In the genomic region with DNA sequence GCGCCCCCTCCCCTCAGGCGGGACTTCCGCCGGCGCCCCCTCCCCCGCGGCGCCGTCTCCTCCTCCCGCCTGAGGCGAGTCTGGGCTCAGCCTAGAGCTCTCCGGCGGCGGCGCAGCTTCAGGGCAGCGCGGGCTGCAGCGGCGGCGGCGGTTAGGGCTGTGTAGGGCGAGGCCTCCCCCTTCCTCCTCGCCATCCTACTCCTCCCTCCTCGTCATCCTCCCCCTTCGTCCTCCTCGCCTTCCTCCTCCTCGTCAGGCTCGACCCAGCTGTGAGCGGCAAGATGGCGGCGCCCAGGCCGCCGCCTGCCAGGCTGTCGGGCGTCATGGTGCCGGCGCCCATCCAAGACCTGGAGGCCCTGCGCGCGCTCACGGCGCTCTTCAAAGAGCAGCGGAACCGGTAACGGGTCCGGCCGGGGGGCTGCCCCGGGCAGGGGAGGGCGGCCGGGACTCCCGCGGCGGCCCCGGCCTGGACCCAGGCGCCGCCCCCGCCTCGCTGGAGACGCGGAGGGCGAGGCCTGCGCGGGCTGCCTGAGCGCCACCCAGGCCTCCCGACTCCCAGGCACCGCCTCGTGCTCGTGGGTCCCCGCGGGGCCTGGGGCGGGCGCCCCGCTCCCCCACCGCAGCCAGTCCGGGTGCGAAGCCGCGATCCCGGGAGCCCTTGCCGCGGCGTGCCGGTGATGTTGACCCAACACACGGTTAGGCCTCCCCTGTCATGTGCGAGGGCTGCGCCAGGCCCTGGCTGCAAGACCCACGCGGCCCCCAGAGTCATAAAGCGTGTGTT, we compare ENCODE assay signal across 8 cellular contexts. TPM values are rescaled to one million over a fixed set of nuclear protein-coding genes. Genes with fewer than 3 reads are reported as not detected.
DNase-seq lines count a peak whose midpoint lies in the region; TF ChIP-seq lines count a peak whose summit lies in the region.

A gene with protein sequence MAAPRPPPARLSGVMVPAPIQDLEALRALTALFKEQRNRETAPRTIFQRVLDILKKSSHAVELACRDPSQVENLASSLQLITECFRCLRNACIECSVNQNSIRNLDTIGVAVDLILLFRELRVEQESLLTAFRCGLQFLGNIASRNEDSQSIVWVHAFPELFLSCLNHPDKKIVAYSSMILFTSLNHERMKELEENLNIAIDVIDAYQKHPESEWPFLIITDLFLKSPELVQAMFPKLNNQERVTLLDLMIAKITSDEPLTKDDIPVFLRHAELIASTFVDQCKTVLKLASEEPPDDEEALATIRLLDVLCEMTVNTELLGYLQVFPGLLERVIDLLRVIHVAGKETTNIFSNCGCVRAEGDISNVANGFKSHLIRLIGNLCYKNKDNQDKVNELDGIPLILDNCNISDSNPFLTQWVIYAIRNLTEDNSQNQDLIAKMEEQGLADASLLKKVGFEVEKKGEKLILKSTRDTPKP (plus strand): TSS at position 52 of the 781 bp plus-strand sequence. CDS start 230 bp downstream, at position 282.

- no peaks in the 10 kb centered on the region for H4K20me1 ChIP-seq in neural cell (ENCODE audit: insufficient read depth)

- intact Hi-C loops in CD14-positive monocyte (cut with micrococcal nuclease) = no loop called here

- H3K36me3 Mint-ChIP-seq in CD14-positive monocyte = peaks cover 8 to 17% of the 10 kb centered on the region in 2 donors
- peaks cover 31% of the 10 kb centered on the region for H3K36me3 Mint-ChIP-seq in stimulated activated naive CD8-positive, alpha-beta T cell treated with anti-CD3 and anti-CD28 coated beads, Interleukin-15, Interleukin-2, amounts not matched to agents 100 ng/mL and 50 ng/mL, for 24 hours (ENCODE audit: low read depth)

- peak within 1 kb of the TSS; percentile 92 for H3K9ac ChIP-seq in neural cell (ENCODE audit: low read length)

- no peaks in the 10 kb centered on the region for H3K36me3 ChIP-seq in neural cell (ENCODE audit: insufficient read depth, low read length)

- H3K4me3 ChIP-seq in foreskin fibroblast (ENCODE audit: low read depth in 1 of 2, low read length in 2 of 2) = peak within 1 kb of the TSS; percentile 62 to 85
- H3K4me3 ChIP-seq in neural cell (ENCODE audit: low read length) = peak within 1 kb of the TSS; percentile 94

- H3K9me3 ChIP-seq in neural cell (ENCODE audit: low read length) = no peaks in the 10 kb centered on the region

- peak within 1 kb of the TSS; percentile 66 for H2AFZ ChIP-seq in neural cell (ENCODE audit: low read depth, low read length)

- TF ChIP-seq CTCF in CD14-positive monocyte (IDR thresholded peaks at IDR 0.05) (no peak), GM20000 (IDR thresholded peaks at IDR 0.05; ENCODE audit: extremely low read depth, missing control alignments) (no peak), foreskin fibroblast (IDR thresholded peaks at IDR 0.05; ENCODE audit: low read depth, low read length) (no peak), neural cell (IDR thresholded peaks at IDR 0.05; ENCODE audit: poor library complexity, severe bottlenecking) (no peak)

- H3K27ac ChIP-seq in neural cell (ENCODE audit: low read length) = peak within 1 kb of the TSS; percentile 91

- H3K27me3 Mint-ChIP-seq in CD14-positive monocyte (ENCODE audit: low read depth in 3 of 3) = peaks cover 6 to 9% (median 8%) of the 10 kb centered on the region in 3 donors
- peaks cover 6% of the 10 kb centered on the region for H3K27me3 Mint-ChIP-seq in stimulated activated naive CD8-positive, alpha-beta T cell treated with anti-CD3 and anti-CD28 coated beads, Interleukin-15, Interleukin-2, amounts not matched to agents 100 ng/mL and 50 ng/mL, for 24 hours

- H3F3A ChIP-seq in neural cell (ENCODE audit: insufficient read depth, low read length, poor library complexity, severe bottlenecking) = no peaks in the 10 kb centered on the region

- H3K4me3 Mint-ChIP-seq in CD14-positive monocyte = peak within 1 kb of the TSS; percentile 87 to 93
- peak within 1 kb of the TSS; percentile 90 for H3K4me3 Mint-ChIP-seq in stimulated activated naive CD8-positive, alpha-beta T cell treated with anti-CD3 and anti-CD28 coated beads, Interleukin-15, Interleukin-2, amounts not matched to agents 100 ng/mL and 50 ng/mL, for 24 hours

- peak; percentile 51 for TF ChIP-seq RAD21 in neural cell (conservative IDR thresholded peaks at IDR 0.05)

- H3K27me3 ChIP-seq in neural cell (ENCODE audit: insufficient read depth, low read depth, low read length) = no peaks in the 10 kb centered on the region

- peaks cover 28% of the 10 kb centered on the region for H3K4me1 Mint-ChIP-seq in CD14-positive monocyte
- peaks cover 35% of the 10 kb centered on the region for H3K4me1 Mint-ChIP-seq in stimulated activated naive CD8-positive, alpha-beta T cell treated with anti-CD3 and anti-CD28 coated beads, Interleukin-15, Interleukin-2, amounts not matched to agents 100 ng/mL and 50 ng/mL, for 24 hours (ENCODE audit: low read depth)

- H3K79me2 ChIP-seq in neural cell (replicated peaks; ENCODE audit: insufficient read depth, low read length) = peaks cover 47% of the 10 kb centered on the region

- peak within 1 kb of the TSS; percentile 84 for H3K4me2 ChIP-seq in neural cell (ENCODE audit: low read length)

- DNase-seq in CD14-positive monocyte (ENCODE audit: low spot score) = peak; percentile 66
- peak; percentile 86 for DNase-seq in GM20000 (ENCODE audit: low spot score)
- peak; percentile 83 for DNase-seq in KG1 (lab: John Stamatoyannopoulos, UW)
- peak; percentile 86 for DNase-seq in activated effector memory CD4-positive, alpha-beta T cell treated with anti-CD3 and anti-CD28 coated beads, Interleukin-2, amount 50 U/mL, for 16 hours
- peak; percentile 57 to 85 for DNase-seq in foreskin fibroblast

- H3K9me2 ChIP-seq in neural cell (ENCODE audit: insufficient read depth, low read length) = no peaks in the 10 kb centered on the region

- peak within 1 kb of the TSS; percentile 10 to 87 (median 69) for H3K27ac Mint-ChIP-seq in CD14-positive monocyte
- H3K27ac Mint-ChIP-seq in stimulated activated naive CD8-positive, alpha-beta T cell treated with anti-CD3 and anti-CD28 coated beads, Interleukin-15, Interleukin-2, amounts not matched to agents 100 ng/mL and 50 ng/mL, for 24 hours = peak within 1 kb of the TSS; percentile 91

- H3K9me3 Mint-ChIP-seq in CD14-positive monocyte = peaks cover 0 to 1% (median 0%) of the 10 kb centered on the region in 7 donors
- peaks cover 4% of the 10 kb centered on the region for H3K9me3 Mint-ChIP-seq in stimulated activated naive CD8-positive, alpha-beta T cell treated with anti-CD3 and anti-CD28 coated beads, Interleukin-15, Interleukin-2, amounts not matched to agents 100 ng/mL and 50 ng/mL, for 24 hours

- TF ChIP-seq POLR2A in Raji (IDR thresholded peaks at IDR 0.05; ENCODE audit: insufficient read depth, low read depth, low read length) = peak; percentile 75

- peak; percentile 62 for TF ChIP-seq EP300 in neural cell (conservative IDR thresholded peaks at IDR 0.05; ENCODE audit: poor library complexity, severe bottlenecking)

TF ChIP-seq in neural cell, 6 proteins besides CTCF, POLR2A, EP300 and RAD21:
- TF ChIP-seq EZH2 (IDR thresholded peaks at IDR 0.05; ENCODE audit: borderline replicate concordance, insufficient read depth, low read length, poor library complexity, severe bottlenecking) (no peak), TAF1 (IDR thresholded peaks at IDR 0.05; ENCODE audit: low read depth) (no peak), MXI1 (conservative IDR thresholded peaks at IDR 0.05; ENCODE audit: poor library complexity, severe bottlenecking) (peak; percentile 98), SMC3 (conservative IDR thresholded peaks at IDR 0.05; ENCODE audit: poor library complexity) (peak; percentile 28), POLR2AphosphoS5 (IDR thresholded peaks at IDR 0.05) (peak; percentile 96)
- TF ChIP-seq, protein P1, sequence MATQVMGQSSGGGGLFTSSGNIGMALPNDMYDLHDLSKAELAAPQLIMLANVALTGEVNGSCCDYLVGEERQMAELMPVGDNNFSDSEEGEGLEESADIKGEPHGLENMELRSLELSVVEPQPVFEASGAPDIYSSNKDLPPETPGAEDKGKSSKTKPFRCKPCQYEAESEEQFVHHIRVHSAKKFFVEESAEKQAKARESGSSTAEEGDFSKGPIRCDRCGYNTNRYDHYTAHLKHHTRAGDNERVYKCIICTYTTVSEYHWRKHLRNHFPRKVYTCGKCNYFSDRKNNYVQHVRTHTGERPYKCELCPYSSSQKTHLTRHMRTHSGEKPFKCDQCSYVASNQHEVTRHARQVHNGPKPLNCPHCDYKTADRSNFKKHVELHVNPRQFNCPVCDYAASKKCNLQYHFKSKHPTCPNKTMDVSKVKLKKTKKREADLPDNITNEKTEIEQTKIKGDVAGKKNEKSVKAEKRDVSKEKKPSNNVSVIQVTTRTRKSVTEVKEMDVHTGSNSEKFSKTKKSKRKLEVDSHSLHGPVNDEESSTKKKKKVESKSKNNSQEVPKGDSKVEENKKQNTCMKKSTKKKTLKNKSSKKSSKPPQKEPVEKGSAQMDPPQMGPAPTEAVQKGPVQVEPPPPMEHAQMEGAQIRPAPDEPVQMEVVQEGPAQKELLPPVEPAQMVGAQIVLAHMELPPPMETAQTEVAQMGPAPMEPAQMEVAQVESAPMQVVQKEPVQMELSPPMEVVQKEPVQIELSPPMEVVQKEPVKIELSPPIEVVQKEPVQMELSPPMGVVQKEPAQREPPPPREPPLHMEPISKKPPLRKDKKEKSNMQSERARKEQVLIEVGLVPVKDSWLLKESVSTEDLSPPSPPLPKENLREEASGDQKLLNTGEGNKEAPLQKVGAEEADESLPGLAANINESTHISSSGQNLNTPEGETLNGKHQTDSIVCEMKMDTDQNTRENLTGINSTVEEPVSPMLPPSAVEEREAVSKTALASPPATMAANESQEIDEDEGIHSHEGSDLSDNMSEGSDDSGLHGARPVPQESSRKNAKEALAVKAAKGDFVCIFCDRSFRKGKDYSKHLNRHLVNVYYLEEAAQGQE (IDR thresholded peaks at IDR 0.05; ENCODE audit: borderline replicate concordance) = peak; percentile 43
TF ChIP-seq in neural cell: peak in this region for 4.

RNA-seq across cellular contexts. Expression of the gene that starts here (rescaled TPM):
- polyA plus RNA-seq in CD14-positive monocyte (100 to 1,000 TPM in 1 of 2 donors, 10 to 100 TPM in 1; 92.4 to 106 TPM), neural cell (282 and 321 TPM in 2 replicates)
- polyA minus RNA-seq in neural cell = 225 and 247 TPM in 2 replicates

Comparison
In these comparisons a context has a peak if more than half of its experiments do, and no peak if none do; other contexts are left out.
1. Peak in every context shown above with its lines: DNase-seq, H3K4me3 ChIP-seq and H3K27ac ChIP-seq.